1 cellular context compared by ENCODE assay signal in the genomic region with DNA sequence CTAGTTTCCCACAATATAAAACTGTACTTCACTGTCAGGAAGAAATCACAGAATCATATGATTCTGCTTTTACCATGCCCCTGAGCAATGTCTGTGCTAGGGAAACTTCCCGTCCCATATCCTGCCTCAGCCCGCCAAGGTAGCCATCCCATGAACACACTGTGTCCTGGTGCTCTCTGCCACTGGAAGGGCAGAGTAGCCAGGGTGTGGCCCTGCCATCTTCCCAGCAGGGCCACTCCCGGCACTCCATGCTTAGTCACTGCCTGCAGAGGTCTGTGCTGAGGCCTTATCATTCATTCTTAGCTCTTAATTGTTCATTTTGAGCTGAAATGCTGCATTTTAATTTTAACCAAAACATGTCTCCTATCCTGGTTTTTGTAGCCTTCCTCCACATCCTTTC.
TF ChIP-seq lines count a peak whose summit lies in the region.

No MANE protein-coding gene starts in this region.

TF ChIP-seq in A549, 52 proteins besides CTCF, POLR2A, EP300 and RAD21 (continued from another document):
- TF ChIP-seq, protein P1, sequence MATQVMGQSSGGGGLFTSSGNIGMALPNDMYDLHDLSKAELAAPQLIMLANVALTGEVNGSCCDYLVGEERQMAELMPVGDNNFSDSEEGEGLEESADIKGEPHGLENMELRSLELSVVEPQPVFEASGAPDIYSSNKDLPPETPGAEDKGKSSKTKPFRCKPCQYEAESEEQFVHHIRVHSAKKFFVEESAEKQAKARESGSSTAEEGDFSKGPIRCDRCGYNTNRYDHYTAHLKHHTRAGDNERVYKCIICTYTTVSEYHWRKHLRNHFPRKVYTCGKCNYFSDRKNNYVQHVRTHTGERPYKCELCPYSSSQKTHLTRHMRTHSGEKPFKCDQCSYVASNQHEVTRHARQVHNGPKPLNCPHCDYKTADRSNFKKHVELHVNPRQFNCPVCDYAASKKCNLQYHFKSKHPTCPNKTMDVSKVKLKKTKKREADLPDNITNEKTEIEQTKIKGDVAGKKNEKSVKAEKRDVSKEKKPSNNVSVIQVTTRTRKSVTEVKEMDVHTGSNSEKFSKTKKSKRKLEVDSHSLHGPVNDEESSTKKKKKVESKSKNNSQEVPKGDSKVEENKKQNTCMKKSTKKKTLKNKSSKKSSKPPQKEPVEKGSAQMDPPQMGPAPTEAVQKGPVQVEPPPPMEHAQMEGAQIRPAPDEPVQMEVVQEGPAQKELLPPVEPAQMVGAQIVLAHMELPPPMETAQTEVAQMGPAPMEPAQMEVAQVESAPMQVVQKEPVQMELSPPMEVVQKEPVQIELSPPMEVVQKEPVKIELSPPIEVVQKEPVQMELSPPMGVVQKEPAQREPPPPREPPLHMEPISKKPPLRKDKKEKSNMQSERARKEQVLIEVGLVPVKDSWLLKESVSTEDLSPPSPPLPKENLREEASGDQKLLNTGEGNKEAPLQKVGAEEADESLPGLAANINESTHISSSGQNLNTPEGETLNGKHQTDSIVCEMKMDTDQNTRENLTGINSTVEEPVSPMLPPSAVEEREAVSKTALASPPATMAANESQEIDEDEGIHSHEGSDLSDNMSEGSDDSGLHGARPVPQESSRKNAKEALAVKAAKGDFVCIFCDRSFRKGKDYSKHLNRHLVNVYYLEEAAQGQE (IDR thresholded peaks at IDR 0.05), result no peak
- no peak for TF ChIP-seq JUNB (IDR thresholded peaks at IDR 0.05)
- no peak for TF ChIP-seq ZC3H11A (IDR thresholded peaks at IDR 0.05)
- TF ChIP-seq MAFK (IDR thresholded peaks at IDR 0.05; ENCODE audit: partially characterized antibody), result no peak
- no peak for TF ChIP-seq CBX2 (IDR thresholded peaks at IDR 0.05; ENCODE audit: borderline replicate concordance, low read depth)
- no peak for TF ChIP-seq ELK1 (IDR thresholded peaks at IDR 0.05; ENCODE audit: low read depth, low read length)
- no peak for TF ChIP-seq HOXB13 (CRISPR knock-in tag; IDR thresholded peaks at IDR 0.05; ENCODE audit: low read depth)
- no peak for TF ChIP-seq CHD4 (IDR thresholded peaks at IDR 0.05; ENCODE audit: borderline replicate concordance)
- no peak for TF ChIP-seq TP53 (CRISPR knock-in tag; IDR thresholded peaks at IDR 0.05)
- TF ChIP-seq ATOH8 (CRISPR knock-in tag; IDR thresholded peaks at IDR 0.05; ENCODE audit: low read depth), result no peak
- no peak for TF ChIP-seq NPAS2 (CRISPR knock-in tag; IDR thresholded peaks at IDR 0.05; ENCODE audit: borderline replicate concordance)
- no peak for TF ChIP-seq KDM1A (IDR thresholded peaks at IDR 0.05; ENCODE audit: low read depth)
- no peak for TF ChIP-seq RARB (CRISPR knock-in tag; IDR thresholded peaks at IDR 0.05)
- TF ChIP-seq, protein P2, sequence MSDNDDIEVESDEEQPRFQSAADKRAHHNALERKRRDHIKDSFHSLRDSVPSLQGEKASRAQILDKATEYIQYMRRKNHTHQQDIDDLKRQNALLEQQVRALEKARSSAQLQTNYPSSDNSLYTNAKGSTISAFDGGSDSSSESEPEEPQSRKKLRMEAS (IDR thresholded peaks at IDR 0.05), result no peak
- TF ChIP-seq FOSB (CRISPR knock-in tag; IDR thresholded peaks at IDR 0.05), result no peak
